ENCODE assay signal across 8 cellular contexts in genomic region chr6:167717867-167718266, GRCh38.
"Had no signal": no experiment of that assay in that cellular context is flagged by ENCODE, and none has a peak within 500 bp of the region (broad histone marks: within the 10 kb centered on the region; RNA-seq: fewer than 3 reads in every experiment).

No MANE protein-coding gene starts in this region.

- DNase-seq: GM23248, GOT3, H9, HFFc6, KG1 had no signal

- FAIRE-seq: H54, HepG2 had no signal

- H3K9ac ChIP-seq: GM23248 had no signal

- H3K27ac ChIP-seq: GM23248, HL-60 had no signal

- H2AFZ ChIP-seq: GM23248 had no signal

- H3K4me3 ChIP-seq: GM23248 had no signal
